ENCODE assay signal across 8 cellular contexts in genomic region chr9:94014066-94014654, GRCh38. TPM values are rescaled to one million over a fixed set of nuclear protein-coding genes. Genes with fewer than 3 reads are reported as not detected.
A peak's percentile ranks its signal among the peaks of the same experiment; 100 is the strongest.
DNase-seq lines count a peak whose midpoint lies in the region; ATAC-seq and TF ChIP-seq lines count a peak whose summit lies in the region.

No MANE protein-coding gene starts in this region.

- CTCF ChIA-PET in activated CD8-positive, alpha-beta memory T cell treated with anti-CD3 and anti-CD28 coated beads, Interleukin-2, amount 10 ng/mL, durations not matched to agents 7 days and 5 days (lab: Charles Lee), result interaction anchor here (0.7 to 2.9 kb wide), 11 partner anchors 10 to 201 kb away, joined by 3 to 40 read pairs (median 6); no protein-coding TSS in a partner anchor

- DNase-seq in EH (ENCODE audit: low read depth) (peak; percentile 47), LoVo (ENCODE audit: low spot score) (peak; percentile 50), kidney epithelial cell (ENCODE audit: low read depth) (no peak), posterior vena cava (ENCODE audit: low spot score) (no peak)
- no peak for DNase-seq in activated CD8-positive, alpha-beta memory T cell treated with anti-CD3 and anti-CD28 coated beads, Interleukin-2, amount 10 ng/mL, durations not matched to agents 7 days and 5 days

- H3K27me3 ChIP-seq in kidney epithelial cell (ENCODE audit: control insufficient read depth, insufficient read depth, low read length), result no peaks in the 10 kb centered on the region

- H3K4me1 Mint-ChIP-seq in activated CD8-positive, alpha-beta memory T cell treated with anti-CD3 and anti-CD28 coated beads, Interleukin-2, amount 10 ng/mL, durations not matched to agents 7 days and 5 days, result no peaks in the 10 kb centered on the region

- no peaks in the 10 kb centered on the region for H3K9me3 Mint-ChIP-seq in activated CD8-positive, alpha-beta memory T cell treated with anti-CD3 and anti-CD28 coated beads, Interleukin-2, amount 10 ng/mL, durations not matched to agents 7 days and 5 days (ENCODE audit: low read depth)

- no peaks in the 10 kb centered on the region for H3K36me3 ChIP-seq in kidney epithelial cell (ENCODE audit: control insufficient read depth, insufficient read depth, low read length)

- no peaks in the 10 kb centered on the region for H3K36me3 Mint-ChIP-seq in activated CD8-positive, alpha-beta memory T cell treated with anti-CD3 and anti-CD28 coated beads, Interleukin-2, amount 10 ng/mL, durations not matched to agents 7 days and 5 days

- no peak overlapping the region for H3K27ac Mint-ChIP-seq in activated CD8-positive, alpha-beta memory T cell treated with anti-CD3 and anti-CD28 coated beads, Interleukin-2, amount 10 ng/mL, durations not matched to agents 7 days and 5 days

- peak; percentile 43; the same call in 1 of the 2 replicates for TF ChIP-seq CTCF in WI38 (IDR thresholded peaks at IDR 0.05; ENCODE audit: low read depth, low read length)
- TF ChIP-seq CTCF in kidney epithelial cell (IDR thresholded peaks at IDR 0.05; ENCODE audit: insufficient read depth, low read length, poor library complexity, severe bottlenecking), result peak; percentile 66

- H3K27me3 Mint-ChIP-seq in activated CD8-positive, alpha-beta memory T cell treated with anti-CD3 and anti-CD28 coated beads, Interleukin-2, amount 10 ng/mL, durations not matched to agents 7 days and 5 days, result peaks cover 5% of the 10 kb centered on the region

- intact Hi-C loops in posterior vena cava (cut with DNase I), result no loop called here

- ATAC-seq in HG02852 (IDR thresholded peaks at IDR 0.05; ENCODE audit: unreplicated experiment) (no peak), GM21381 (IDR thresholded peaks at IDR 0.05; ENCODE audit: unreplicated experiment) (no peak)
- ATAC-seq in activated CD8-positive, alpha-beta memory T cell treated with anti-CD3 and anti-CD28 coated beads, Interleukin-2, amount 10 ng/mL, durations not matched to agents 7 days and 5 days, result no peak

- H3K4me3 Mint-ChIP-seq in activated CD8-positive, alpha-beta memory T cell treated with anti-CD3 and anti-CD28 coated beads, Interleukin-2, amount 10 ng/mL, durations not matched to agents 7 days and 5 days, result no peak overlapping the region

- H3K4me3 ChIP-seq in WI38 (ENCODE audit: low read depth, low read length) (no peak overlapping the region), kidney epithelial cell (ENCODE audit: low read depth, low read length) (no peak overlapping the region)

RNA-seq across cellular contexts. Expression of gene BARX1, which starts 59.0 kb away (rescaled TPM):
- total RNA-seq in kidney epithelial cell, result not detected in 2 replicates
- not detected for total RNA-seq in posterior vena cava
- not detected for total RNA-seq in activated CD8-positive, alpha-beta memory T cell treated with anti-CD3 and anti-CD28 coated beads, Interleukin-2, amount 10 ng/mL, durations not matched to agents 7 days and 5 days

Comparison
In these comparisons a context has a peak if more than half of its experiments do, and no peak if none do; other contexts are left out.
1. DNase-seq: peak in EH (single experiment) and LoVo (single experiment); none in kidney epithelial cell (single experiment), posterior vena cava (single experiment) and activated CD8-positive, alpha-beta memory T cell treated with anti-CD3 and anti-CD28 coated beads, Interleukin-2, amount 10 ng/mL, durations not matched to agents 7 days and 5 days (single experiment).